In the genomic region with DNA sequence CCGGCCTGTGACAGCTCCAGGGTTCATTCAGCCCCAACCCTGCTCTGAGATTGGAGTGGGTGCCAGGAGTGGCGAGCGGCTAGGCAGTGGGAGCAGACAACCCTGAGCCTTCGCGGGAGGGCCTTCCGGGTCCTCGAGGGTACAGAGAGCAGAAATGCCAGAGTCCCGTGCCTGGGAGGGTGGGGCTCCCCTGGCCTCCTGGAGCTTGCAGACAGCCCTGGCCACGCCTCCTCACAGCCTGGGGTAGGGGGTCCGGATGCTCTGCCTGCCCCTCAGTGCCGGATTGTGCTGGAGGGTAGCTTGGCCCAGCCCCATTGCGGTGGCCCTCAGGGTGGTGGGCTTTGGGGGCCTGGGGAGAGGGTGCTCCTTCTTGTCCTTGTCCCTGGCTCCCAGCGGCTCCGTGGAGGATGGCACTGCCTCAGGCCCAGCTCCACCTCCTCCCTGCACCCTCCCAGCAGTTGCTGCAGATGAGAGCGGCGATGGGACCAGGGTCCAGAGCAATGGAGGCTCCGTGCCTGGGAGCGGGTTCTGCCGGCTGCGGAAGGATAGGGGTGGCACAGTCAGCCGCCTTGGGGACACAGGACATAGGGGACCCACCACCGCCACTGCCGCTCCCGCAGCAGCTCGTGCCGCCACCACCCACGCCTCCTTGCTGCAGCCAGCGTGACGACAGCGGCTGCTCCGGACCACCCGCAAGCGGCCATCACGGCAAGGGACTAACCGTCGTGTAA, we compare ENCODE assay signal across 1 cellular context.
TF ChIP-seq lines count a peak whose summit lies in the region.

No MANE protein-coding gene starts in this region.

TF ChIP-seq in IMR-90, 13 proteins besides CTCF, POLR2A, EP300 and RAD21:
- peak; percentile 81 for TF ChIP-seq BHLHE40 (IDR thresholded peaks at IDR 0.05; ENCODE audit: low read depth, low read length)
- no peak for TF ChIP-seq CHD1 (IDR thresholded peaks at IDR 0.05; ENCODE audit: low read depth, low read length)
